In genomic region chr21:44417621-44418107, GRCh38 we compare ENCODE assay signal across 1 cellular context. TPM values are rescaled to one million over a fixed set of nuclear protein-coding genes. Genes with fewer than 3 reads are reported as not detected.
"Had no signal": no experiment of that assay in that cellular context is flagged by ENCODE, and none has a peak within 500 bp of the region (broad histone marks: within the 10 kb centered on the region; RNA-seq: fewer than 3 reads in every experiment).

No MANE protein-coding gene starts in this region.

RNA-seq across cellular contexts. Expression of gene LRRC3, which starts 37.6 kb away (rescaled TPM):
- total RNA-seq: LHCN-M2 had no signal
